16 cellular contexts compared by ENCODE assay signal in genomic region chr7:92823042-92823441, GRCh38.
"Had no signal": no experiment of that assay in that cellular context is flagged by ENCODE, and none has a peak within 500 bp of the region (broad histone marks: within the 10 kb centered on the region; RNA-seq: fewer than 3 reads in every experiment).

No MANE protein-coding gene starts in this region.

- H3K27me3 ChIP-seq: esophagus squamous epithelium, neutrophil, suprapubic skin had no signal

- H3K36me3 ChIP-seq: esophagus squamous epithelium, neutrophil, suprapubic skin had no signal

- DNase-seq: activated B cell treated with CpG ODN at 0.5 μM for 24 hours; activated CD8-positive, alpha-beta T cell treated with anti-CD3 and anti-CD28 coated beads for 36 hours; anterior cingulate cortex; cerebellar nuclear complex; esophagus squamous epithelium; foreskin fibroblast; left colon; naive B cell; SHP77 had no signal

- ATAC-seq: activated CD8-positive, alpha-beta T cell treated with anti-CD3 and anti-CD28 coated beads for 36 hours; left colon; SK-N-SH treated with all-trans-retinoic acid at 6 μM for 48 hours had no signal

- H3K4me3 ChIP-seq: esophagus squamous epithelium, lung, skin epidermis, suprapubic skin had no signal

- H3K27me3 Mint-ChIP-seq: activated B cell treated with CpG ODN at 0.5 μM for 24 hours; activated CD8-positive, alpha-beta T cell treated with anti-CD3 and anti-CD28 coated beads for 36 hours; naive B cell; type B pancreatic cell had no signal

- H3K9me3 ChIP-seq: esophagus squamous epithelium, neutrophil, suprapubic skin had no signal

- H3K27ac Mint-ChIP-seq: activated B cell treated with CpG ODN at 0.5 μM for 24 hours; activated CD8-positive, alpha-beta T cell treated with anti-CD3 and anti-CD28 coated beads for 36 hours; naive B cell; T-helper 1 cell treated with Interleukin-12 subunit alpha and Interleukin-12 subunit beta and Interleukin-4 antibody, amounts not matched to agents 30 μg/mL and 1 μg/mL, for 36 hours; type B pancreatic cell had no signal

- H3K4me3 Mint-ChIP-seq: activated B cell treated with CpG ODN at 0.5 μM for 24 hours; activated CD8-positive, alpha-beta T cell treated with anti-CD3 and anti-CD28 coated beads for 36 hours; naive B cell; T-helper 1 cell treated with Interleukin-12 subunit alpha and Interleukin-12 subunit beta and Interleukin-4 antibody, amounts not matched to agents 30 μg/mL and 1 μg/mL, for 36 hours; type B pancreatic cell had no signal

- H3K27ac ChIP-seq: esophagus squamous epithelium, neutrophil, skin epidermis, suprapubic skin had no signal
